In the genomic region with DNA sequence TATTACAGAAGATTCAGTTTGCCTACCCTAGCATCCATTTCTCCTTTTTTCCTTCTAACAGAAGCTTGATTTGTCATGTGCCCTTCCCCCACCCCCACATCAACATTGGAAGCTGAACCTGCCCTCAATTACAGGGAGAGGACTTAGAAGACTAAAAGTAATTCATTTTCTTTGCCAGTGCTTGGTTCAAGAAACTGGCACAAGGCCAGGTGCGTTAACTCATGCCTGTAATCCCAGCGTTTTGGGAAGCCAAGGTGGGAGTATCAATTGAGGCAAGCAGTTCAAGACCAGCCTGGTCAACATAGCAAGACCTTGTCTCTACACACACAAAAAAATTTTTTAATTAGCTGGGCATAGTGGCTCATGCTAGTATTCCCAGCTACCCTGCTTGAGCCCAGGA, we compare ENCODE assay signal across 17 cellular contexts.
"Had no signal": no experiment of that assay in that cellular context is flagged by ENCODE, and none has a peak within 500 bp of the region (broad histone marks: within the 10 kb centered on the region; RNA-seq: fewer than 3 reads in every experiment).

No MANE protein-coding gene starts in this region.

- DNase-seq: dorsolateral prefrontal cortex; effector CD4-positive, alpha-beta T cell; hypothalamus; immature natural killer cell; islet precursor cell; kidney glomerular epithelial cell; left colon; left ventricle myocardium superior; lower lobe of right lung; naive thymus-derived CD8-positive, alpha-beta T cell; nephron progenitor cell; sigmoid colon; stimulated activated CD4-positive, alpha-beta T cell treated with anti-CD3 and anti-CD28 coated beads, Interleukin-4, amount 100 ng/mL, for 4 hours; stimulated activated naive B cell treated with anti-CD40 and anti-IgM and Interleukin-4, amounts not matched to agents 10 μg/mL and 1 μg/mL and 100 μg/mL, for 72 hours; upper lobe of left lung had no signal

- FAIRE-seq: frontal cortex, urothelium cell line had no signal
